ENCODE assay signal across 9 cellular contexts in the genomic region with DNA sequence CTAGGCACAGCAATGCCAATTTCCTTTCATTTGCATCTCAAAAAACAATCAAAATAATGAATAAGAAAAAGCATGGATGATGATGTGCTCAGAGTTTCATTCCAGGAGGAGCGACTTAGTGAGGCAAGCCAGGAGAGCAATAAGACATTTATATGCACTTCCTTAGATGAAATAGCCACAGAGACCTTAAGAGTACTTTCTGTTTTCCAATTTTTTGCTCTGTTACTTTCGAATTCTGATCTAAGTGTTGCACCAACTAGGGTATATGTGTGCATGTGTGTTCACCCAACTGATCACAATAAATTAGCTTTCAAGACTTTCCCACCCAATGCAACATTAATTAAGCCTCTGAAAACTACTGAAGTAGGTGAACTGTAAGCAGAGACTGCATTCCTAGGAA. TPM values are rescaled to one million over a fixed set of nuclear protein-coding genes. Genes with fewer than 3 reads are reported as not detected.
DNase-seq lines count a peak whose midpoint lies in the region; ATAC-seq and TF ChIP-seq lines count a peak whose summit lies in the region.
"Had no signal": no experiment of that assay in that cellular context is flagged by ENCODE, and none has a peak within 500 bp of the region (broad histone marks: within the 10 kb centered on the region; RNA-seq: fewer than 3 reads in every experiment).

No MANE protein-coding gene starts in this region.

- peak overlapping the region in 4 of 5 donors; percentile 83 to 93 (median 84) for H3K27ac ChIP-seq in stomach
- H3K27ac ChIP-seq in SJCRH30: no peak overlapping the region
- H3K27ac ChIP-seq: BLaER1 had no signal

- H3K4me1 Mint-ChIP-seq in T-helper 1 cell treated with Interleukin-12 subunit alpha and Interleukin-12 subunit beta and Interleukin-4 antibody, amounts not matched to agents 30 μg/mL and 1 μg/mL, for 36 hours (ENCODE audit: low read depth): peaks cover 12% of the 10 kb centered on the region

- TF ChIP-seq CTCF in stomach (IDR thresholded peaks at IDR 0.05) (no peak), GM10266 (IDR thresholded peaks at IDR 0.05; ENCODE audit: control insufficient read depth, insufficient read depth, low read depth, missing control alignments) (no peak)

- peak overlapping the region; percentile 45 to 63 (median 54) for H3K4me3 ChIP-seq in stomach
- H3K4me3 ChIP-seq in SJCRH30: no peak overlapping the region
- H3K4me3 ChIP-seq: BLaER1 had no signal

- intact Hi-C loops in left colon (cut with DNase I, micrococcal nuclease): no loop called here
- intact Hi-C loops in stomach (cut with DNase I; ENCODE audit: low total_unique reads): no loop called here

- no peak for TF ChIP-seq EP300 in stomach (IDR thresholded peaks at IDR 0.05)

- no peak for TF ChIP-seq POLR2A in stomach (IDR thresholded peaks at IDR 0.05)

- peak; percentile 56 for ATAC-seq in left colon

- no peaks in the 10 kb centered on the region for H3K9me3 ChIP-seq in stomach
- H3K9me3 ChIP-seq in SJCRH30 (replicated peaks): no peaks in the 10 kb centered on the region

- peaks cover 9% of the 10 kb centered on the region for H3K9me3 Mint-ChIP-seq in T-helper 1 cell treated with Interleukin-12 subunit alpha and Interleukin-12 subunit beta and Interleukin-4 antibody, amounts not matched to agents 30 μg/mL and 1 μg/mL, for 36 hours

- 12 to 18% (median 15%) methylated on average over 2 of the region's 2 CpGs for WGBS in stomach, 5 donors

- peaks cover 2% of the 10 kb centered on the region for H3K36me3 Mint-ChIP-seq in T-helper 1 cell treated with Interleukin-12 subunit alpha and Interleukin-12 subunit beta and Interleukin-4 antibody, amounts not matched to agents 30 μg/mL and 1 μg/mL, for 36 hours (ENCODE audit: low read depth)

- H3K27me3 ChIP-seq in stomach: no peaks in the 10 kb centered on the region
- no peaks in the 10 kb centered on the region for H3K27me3 ChIP-seq in SJCRH30
- H3K27me3 ChIP-seq: BLaER1 had no signal

- DNase-seq in T-helper 1 cell: no peak
- peak; percentile 23 for DNase-seq in amniotic epithelial cell (ENCODE audit: low read depth)
- no peak for DNase-seq in left colon
- no peak for DNase-seq in stomach
- DNase-seq in SHP77 treated with DMSO at 0.1 percent for 48 hours (lab: John Stamatoyannopoulos, UW): no peak
- no peak for DNase-seq in GM10266 (ENCODE audit: extremely low spot score)
- no peak for DNase-seq in SJCRH30

- peak overlapping the region; percentile 75 for H3K4me3 Mint-ChIP-seq in T-helper 1 cell treated with Interleukin-12 subunit alpha and Interleukin-12 subunit beta and Interleukin-4 antibody, amounts not matched to agents 30 μg/mL and 1 μg/mL, for 36 hours

- H3K27me3 Mint-ChIP-seq in T-helper 1 cell treated with Interleukin-12 subunit alpha and Interleukin-12 subunit beta and Interleukin-4 antibody, amounts not matched to agents 30 μg/mL and 1 μg/mL, for 36 hours (ENCODE audit: low read depth): peaks cover 52% of the 10 kb centered on the region

- H3K4me1 ChIP-seq in stomach (peaks cover 0 to 23% (median 19%) of the 10 kb centered on the region in 4 donors), SJCRH30 (no peaks in the 10 kb centered on the region)
- H3K4me1 ChIP-seq: BLaER1 had no signal

- no peak overlapping the region for H3K27ac Mint-ChIP-seq in T-helper 1 cell treated with Interleukin-12 subunit alpha and Interleukin-12 subunit beta and Interleukin-4 antibody, amounts not matched to agents 30 μg/mL and 1 μg/mL, for 36 hours

- H3K36me3 ChIP-seq in stomach (no peaks in the 10 kb centered on the region), SJCRH30 (no peaks in the 10 kb centered on the region)
- H3K36me3 ChIP-seq: BLaER1 had no signal

RNA-seq across cellular contexts. Expression of gene RAB27B, which starts 0.7 kb away (rescaled TPM):
- total RNA-seq in left colon (10 to 100 TPM in 1 of 2 donors, 1 to 10 TPM in 1; 9.7 to 16.0 TPM), stomach (100 to 1,000 TPM in 1 of 5 donors, 10 to 100 TPM in 3, 1 to 10 TPM in 1; 1.8 to 102 (median 24.9) TPM)
- 10 to 100 TPM in 2 of 3 donors, 1 to 10 TPM in 1; 4.9 to 23.2 (median 10.5) TPM for polyA plus RNA-seq in stomach
- not detected in 2 replicates for total RNA-seq in SJCRH30 (2014; rRNA removed; shearing (Covaris generic))
